ENCODE assay signal across 8 cellular contexts in genomic region chr9:94165592-94166236, GRCh38.
DNase-seq lines count a peak whose midpoint lies in the region; ATAC-seq and TF ChIP-seq lines count a peak whose summit lies in the region.

No MANE protein-coding gene starts in this region.

- peak overlapping the region; percentile 88 for H3K27ac Mint-ChIP-seq in central memory CD8-positive, alpha-beta T cell (ENCODE audit: low read depth)

- peaks cover 44% of the 10 kb centered on the region for H3K4me1 Mint-ChIP-seq in central memory CD8-positive, alpha-beta T cell

- no peaks in the 10 kb centered on the region for H3K27me3 Mint-ChIP-seq in central memory CD8-positive, alpha-beta T cell

- no peak overlapping the region for H3K27ac ChIP-seq in AG04450 (ENCODE audit: low read depth, low read length)

- DNase-seq in AG04450 (ENCODE audit: low read depth, low spot score): peak; percentile 97
- peak; percentile 91 for DNase-seq in NCI-H345 treated with DMSO at 0.1 percent for 48 hours (lab: John Stamatoyannopoulos, UW; ENCODE audit: unreplicated experiment)
- DNase-seq in activated CD4-positive, CD25-positive, alpha-beta regulatory T cell treated with anti-CD3 and anti-CD28 coated beads, Interleukin-2, amount 50 U/mL, for 16 hours (ENCODE audit: low read depth, low spot score): peak; percentile 94
- peak; percentile 89 to 98 for DNase-seq in central memory CD8-positive, alpha-beta T cell (ENCODE audit: low spot score in 2 of 2)
- DNase-seq in iris pigment epithelial cell (ENCODE audit: low read depth): peak; percentile 99
- DNase-seq in stimulated activated CD4-positive, alpha-beta T cell treated with anti-CD3 and anti-CD28 coated beads, Interleukin-12 subunit alpha, Interleukin-12 subunit beta, amount 100 ng/mL, for 24 hours (ENCODE audit: low read depth in 2 of 2): peak; percentile 92 to 93

- H3K4me3 ChIP-seq in AG04450 (ENCODE audit: low read depth, low read length): peak overlapping the region; percentile 52

- TF ChIP-seq CTCF in AG04450 (IDR thresholded peaks at IDR 0.05; ENCODE audit: low read depth, low read length): no peak

- H3K27me3 ChIP-seq in AG04450 (ENCODE audit: control insufficient read depth, insufficient read depth, low read length): no peaks in the 10 kb centered on the region

- H3K9me3 ChIP-seq in AG04450 (ENCODE audit: control insufficient read depth, insufficient read depth, low read length): no peaks in the 10 kb centered on the region

- H3K4me3 Mint-ChIP-seq in central memory CD8-positive, alpha-beta T cell: peak overlapping the region; percentile 87

- H3K36me3 Mint-ChIP-seq in central memory CD8-positive, alpha-beta T cell (ENCODE audit: insufficient read depth): peaks cover 16% of the 10 kb centered on the region

- no peaks in the 10 kb centered on the region for H3K9me3 Mint-ChIP-seq in central memory CD8-positive, alpha-beta T cell

- CTCF ChIA-PET in AG04450 (lab: Charles Lee): interaction anchor here (0.8 kb wide), 2 partner anchors 100 to 151 kb away, joined by 3 read pairs; no protein-coding TSS in a partner anchor

- ATAC-seq in GM19023 (IDR thresholded peaks at IDR 0.05; ENCODE audit: unreplicated experiment) (peak; percentile 90), HG03342 (IDR thresholded peaks at IDR 0.05; ENCODE audit: unreplicated experiment) (peak; percentile 87)
- peak; percentile 89 for ATAC-seq in central memory CD8-positive, alpha-beta T cell (replicated peaks; ENCODE audit: extremely low read depth, poor library complexity, severe bottlenecking)

- POLR2A ChIA-PET in AG04450 (lab: Yijun Ruan, JAX): interaction anchor here (0.6 to 1.9 kb wide), 15 partner anchors 9 to 646 kb away, joined by 3 to 35 read pairs (median 3); no protein-coding TSS in a partner anchor
